Comparison of ENCODE assay signal across 19 cellular contexts in the genomic region with DNA sequence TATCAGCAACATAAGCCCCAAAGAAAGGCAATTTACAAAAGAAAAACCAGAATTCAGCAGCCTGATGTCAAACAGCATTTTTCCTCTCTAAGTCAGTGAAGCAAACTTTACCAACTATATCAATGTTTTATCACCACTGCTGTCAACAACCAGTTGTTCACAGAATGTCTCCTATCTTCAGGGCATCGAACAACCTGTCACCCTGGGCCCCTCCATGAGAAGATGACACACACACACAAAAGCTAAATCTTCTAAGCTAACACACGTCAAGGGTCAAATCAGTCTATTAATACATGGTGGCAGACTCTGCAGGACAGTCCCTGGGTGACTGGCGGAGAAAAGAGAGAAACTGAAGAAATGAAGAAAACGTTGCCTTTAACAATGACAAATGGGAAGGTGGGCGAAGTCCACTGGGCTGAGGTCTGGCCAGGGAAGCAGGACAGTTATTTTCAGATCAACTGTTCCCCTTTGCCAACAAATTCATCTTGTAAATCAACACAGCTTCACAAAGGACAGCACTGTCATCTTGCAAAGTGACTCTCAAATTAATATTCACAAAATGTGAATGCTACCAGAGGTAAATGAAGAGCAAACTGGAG. TPM values are rescaled to one million over a fixed set of nuclear protein-coding genes. Genes with fewer than 3 reads are reported as not detected.
"Had no signal": no experiment of that assay in that cellular context is flagged by ENCODE, and none has a peak within 500 bp of the region (broad histone marks: within the 10 kb centered on the region; RNA-seq: fewer than 3 reads in every experiment).

No MANE protein-coding gene starts in this region.

- H3K4me3 ChIP-seq: ascending aorta, upper lobe of left lung had no signal

- H3K27ac ChIP-seq: ascending aorta, epithelial cell of prostate, foreskin keratinocyte, neutrophil, parathyroid adenoma, upper lobe of left lung had no signal

- H3K36me3 Mint-ChIP-seq: activated naive CD4-positive, alpha-beta T cell treated with anti-CD3 and anti-CD28 coated beads, Interleukin-2, amount 50 U/mL, for 24 hours; naive thymus-derived CD8-positive, alpha-beta T cell had no signal

- H3K9me3 ChIP-seq: ascending aorta, neutrophil, upper lobe of left lung had no signal

- DNase-seq: activated CD4-positive, alpha-beta T cell treated with anti-CD3 and anti-CD28 coated beads for 36 hours; activated CD4-positive, alpha-beta T cell treated with anti-CD3 and anti-CD28 coated beads, Interleukin-2, amount 50 U/mL, for 48 hours; activated gamma-delta T cell; endodermal cell; foreskin keratinocyte; kidney; mesenchymal stem cell; naive thymus-derived CD8-positive, alpha-beta T cell; small intestine; stimulated activated CD4-positive, alpha-beta T cell treated with anti-CD3 and anti-CD28 coated beads, Interleukin-15, amount 100 ng/mL, for 24 hours; stimulated activated CD4-positive, alpha-beta T cell treated with anti-CD3 and anti-CD28 coated beads, Interleukin-2, amount 100 ng/mL, for 48 hours; stimulated activated naive CD8-positive, alpha-beta T cell treated with anti-CD3 and anti-CD28 coated beads, Interleukin-15, amount 100 ng/mL, for 72 hours; upper lobe of left lung had no signal

- H3K4me1 ChIP-seq: parathyroid adenoma, upper lobe of left lung had no signal

- H3K9me3 Mint-ChIP-seq: activated naive CD4-positive, alpha-beta T cell treated with anti-CD3 and anti-CD28 coated beads, Interleukin-2, amount 50 U/mL, for 24 hours; WTC11 had no signal

- H2AFZ ChIP-seq: parathyroid adenoma had no signal

- H3K27ac Mint-ChIP-seq: activated CD4-positive, alpha-beta T cell treated with anti-CD3 and anti-CD28 coated beads for 36 hours; activated naive CD4-positive, alpha-beta T cell treated with anti-CD3 and anti-CD28 coated beads, Interleukin-2, amount 50 U/mL, for 24 hours; endodermal cell; naive thymus-derived CD8-positive, alpha-beta T cell; stimulated activated naive CD8-positive, alpha-beta T cell treated with anti-CD3 and anti-CD28 coated beads, Interleukin-15, amount 100 ng/mL, for 72 hours; WTC11 had no signal

- H3K79me2 ChIP-seq: parathyroid adenoma had no signal

- H3K27me3 ChIP-seq: ascending aorta, foreskin keratinocyte, neutrophil, upper lobe of left lung had no signal

- H3K4me1 Mint-ChIP-seq: activated CD4-positive, alpha-beta T cell treated with anti-CD3 and anti-CD28 coated beads for 36 hours; activated naive CD4-positive, alpha-beta T cell treated with anti-CD3 and anti-CD28 coated beads, Interleukin-2, amount 50 U/mL, for 24 hours; naive thymus-derived CD8-positive, alpha-beta T cell; stimulated activated naive CD8-positive, alpha-beta T cell treated with anti-CD3 and anti-CD28 coated beads, Interleukin-15, amount 100 ng/mL, for 72 hours had no signal

- H3K27me3 Mint-ChIP-seq: activated CD4-positive, alpha-beta T cell treated with anti-CD3 and anti-CD28 coated beads for 36 hours; activated naive CD4-positive, alpha-beta T cell treated with anti-CD3 and anti-CD28 coated beads, Interleukin-2, amount 50 U/mL, for 24 hours; stimulated activated naive CD8-positive, alpha-beta T cell treated with anti-CD3 and anti-CD28 coated beads, Interleukin-15, amount 100 ng/mL, for 72 hours had no signal

- H3K36me3 ChIP-seq: neutrophil had no signal

- H3K4me3 Mint-ChIP-seq: activated CD4-positive, alpha-beta T cell treated with anti-CD3 and anti-CD28 coated beads for 36 hours; activated naive CD4-positive, alpha-beta T cell treated with anti-CD3 and anti-CD28 coated beads, Interleukin-2, amount 50 U/mL, for 24 hours; endodermal cell; naive thymus-derived CD8-positive, alpha-beta T cell; stimulated activated naive CD8-positive, alpha-beta T cell treated with anti-CD3 and anti-CD28 coated beads, Interleukin-15, amount 100 ng/mL, for 72 hours; WTC11 had no signal

- ATAC-seq: activated CD4-positive, alpha-beta T cell treated with anti-CD3 and anti-CD28 coated beads for 36 hours; foreskin keratinocyte; naive thymus-derived CD8-positive, alpha-beta T cell; stimulated activated naive CD8-positive, alpha-beta T cell treated with anti-CD3 and anti-CD28 coated beads, Interleukin-15, amount 100 ng/mL, for 72 hours; WTC11 had no signal

- H3K9ac ChIP-seq: parathyroid adenoma had no signal

RNA-seq across cellular contexts. Expression of gene FAT1, which starts 13.0 kb away (rescaled TPM):
- total RNA-seq: naive thymus-derived CD8-positive, alpha-beta T cell had no signal
- polyA plus RNA-seq: naive thymus-derived CD8-positive, alpha-beta T cell had no signal
